ENCODE assay signal across 1 cellular context in genomic region chr17:19265755-19266154, GRCh38.
TF ChIP-seq lines count a peak whose summit lies in the region.

No MANE protein-coding gene starts in this region.

TF ChIP-seq in IMR-90, 13 proteins besides CTCF, POLR2A, EP300 and RAD21 (continued from another document):
- no peak for TF ChIP-seq MAFK (IDR thresholded peaks at IDR 0.05; ENCODE audit: low read depth, low read length)
- TF ChIP-seq RCOR1 (IDR thresholded peaks at IDR 0.05; ENCODE audit: insufficient replicate concordance, low read length) = no peak
- no peak for TF ChIP-seq CHD1 (IDR thresholded peaks at IDR 0.05; ENCODE audit: low read depth, low read length)
- no peak for TF ChIP-seq FOS (IDR thresholded peaks at IDR 0.05; ENCODE audit: low read depth, low read length)
- no peak for TF ChIP-seq USF2 (IDR thresholded peaks at IDR 0.05; ENCODE audit: low read depth, low read length)
TF ChIP-seq in IMR-90: peak in this region for 0.
